ENCODE assay signal across 25 cellular contexts in genomic region chr2:7726989-7727388, GRCh38.
DNase-seq lines count a peak whose midpoint lies in the region; ATAC-seq and TF ChIP-seq lines count a peak whose summit lies in the region.
"Had no signal": no experiment of that assay in that cellular context is flagged by ENCODE, and none has a peak within 500 bp of the region (broad histone marks: within the 10 kb centered on the region; RNA-seq: fewer than 3 reads in every experiment).

No MANE protein-coding gene starts in this region.

- peak overlapping the region; percentile 44 for H3K27ac Mint-ChIP-seq in activated T-cell treated with anti-CD3 and anti-CD28 coated beads, Interleukin-2, amount 50 U/mL, for 72 hours
- peak overlapping the region; percentile 90 for H3K27ac Mint-ChIP-seq in activated CD8-positive, alpha-beta T cell treated with anti-CD3 and anti-CD28 coated beads for 36 hours
- H3K27ac Mint-ChIP-seq in stimulated activated naive CD8-positive, alpha-beta T cell treated with anti-CD3 and anti-CD28 coated beads, Interleukin-15, amount 100 ng/mL, for 72 hours = peak overlapping the region; percentile 92 to 99
- H3K27ac Mint-ChIP-seq: dendritic cell treated with granulocyte-macrophage colony-stimulating factor and Interleukin-4, amounts not matched to agents 40 ng/mL and 50 ng/mL, for 4 days had no signal

- no peak overlapping the region for H3K4me3 ChIP-seq in esophagus muscularis mucosa
- H3K4me3 ChIP-seq: BLaER1 treated with 17β-estradiol and CSF1 and Interleukin-3, amounts not matched to agents 10 nM and 100 nM; cardiac muscle cell; right lobe of liver; suprapubic skin had no signal

- no peak for TF ChIP-seq CTCF in activated CD8-positive, alpha-beta T cell treated with anti-CD3 and anti-CD28 coated beads for 36 hours (IDR thresholded peaks at IDR 0.05)
- no peak for TF ChIP-seq CTCF in esophagus muscularis mucosa (IDR thresholded peaks at IDR 0.05)

- no peaks in the 10 kb centered on the region for H3K36me3 ChIP-seq in esophagus muscularis mucosa
- H3K36me3 ChIP-seq: BLaER1 treated with 17β-estradiol and CSF1 and Interleukin-3, amounts not matched to agents 10 nM and 100 nM; cardiac muscle cell; right lobe of liver; suprapubic skin had no signal

- peaks cover 27 to 35% of the 10 kb centered on the region in 2 donors for H3K36me3 Mint-ChIP-seq in activated T-cell treated with anti-CD3 and anti-CD28 coated beads, Interleukin-2, amount 50 U/mL, for 72 hours (ENCODE audit: insufficient read depth in 2 of 2)
- peaks cover 56% of the 10 kb centered on the region for H3K36me3 Mint-ChIP-seq in activated CD8-positive, alpha-beta T cell treated with anti-CD3 and anti-CD28 coated beads for 36 hours (ENCODE audit: low read depth)

- H3K27me3 ChIP-seq in esophagus muscularis mucosa = no peaks in the 10 kb centered on the region
- H3K27me3 ChIP-seq: BLaER1 treated with 17β-estradiol and CSF1 and Interleukin-3, amounts not matched to agents 10 nM and 100 nM; cardiac muscle cell; right lobe of liver; suprapubic skin had no signal

- peak overlapping the region; percentile 64 to 92 for H3K4me3 Mint-ChIP-seq in activated T-cell treated with anti-CD3 and anti-CD28 coated beads, Interleukin-2, amount 50 U/mL, for 72 hours
- peak overlapping the region; percentile 81 for H3K4me3 Mint-ChIP-seq in activated CD8-positive, alpha-beta T cell treated with anti-CD3 and anti-CD28 coated beads for 36 hours
- H3K4me3 Mint-ChIP-seq in stimulated activated naive CD8-positive, alpha-beta T cell treated with anti-CD3 and anti-CD28 coated beads, Interleukin-15, amount 100 ng/mL, for 72 hours = peak overlapping the region; percentile 50 to 89
- H3K4me3 Mint-ChIP-seq: dendritic cell treated with granulocyte-macrophage colony-stimulating factor and Interleukin-4, amounts not matched to agents 40 ng/mL and 50 ng/mL, for 4 days had no signal

- peaks cover 0 to 5% (median 3%) of the 10 kb centered on the region in 4 donors for H3K4me1 ChIP-seq in esophagus muscularis mucosa
- H3K4me1 ChIP-seq: right lobe of liver, suprapubic skin had no signal

- 97% methylated on average over 3 of the region's 3 CpGs for whole genome bisulfite sequencing in esophagus muscularis mucosa

- CTCF ChIA-PET in activated CD8-positive, alpha-beta T cell treated with anti-CD3 and anti-CD28 coated beads for 36 hours (lab: Charles Lee) = interaction anchor here (3.6 to 5.1 kb wide), 3 partner anchors 55 to 300 kb away, joined by 16 to 29 read pairs (median 27); no protein-coding TSS in a partner anchor

- no peaks in the 10 kb centered on the region for H3K9me3 Mint-ChIP-seq in activated T-cell treated with anti-CD3 and anti-CD28 coated beads, Interleukin-2, amount 50 U/mL, for 72 hours
- H3K9me3 Mint-ChIP-seq in activated CD8-positive, alpha-beta T cell treated with anti-CD3 and anti-CD28 coated beads for 36 hours = no peaks in the 10 kb centered on the region
- peaks cover 0 to 4% of the 10 kb centered on the region in 2 donors for H3K9me3 Mint-ChIP-seq in stimulated activated naive CD8-positive, alpha-beta T cell treated with anti-CD3 and anti-CD28 coated beads, Interleukin-15, amount 100 ng/mL, for 72 hours
- H3K9me3 Mint-ChIP-seq: dendritic cell treated with granulocyte-macrophage colony-stimulating factor and Interleukin-4, amounts not matched to agents 40 ng/mL and 50 ng/mL, for 4 days had no signal

- DNase-seq in activated T-cell treated with anti-CD3 and anti-CD28 coated beads, Interleukin-2, amount 50 U/mL, for 72 hours = no peak
- DNase-seq in activated T-cell treated with anti-CD3 and anti-CD28 coated beads, Interleukin-2, amount 50 U/mL, for 1 hour = no peak
- peak; percentile 30 for DNase-seq in activated CD8-positive, alpha-beta T cell treated with anti-CD3 and anti-CD28 coated beads for 36 hours
- DNase-seq in esophagus muscularis mucosa (ENCODE audit: extremely low spot score) (peak; percentile 81), NOMO-1 (lab: John Stamatoyannopoulos, UW; ENCODE audit: unreplicated experiment in 2 of 2) (no peak)
- DNase-seq in stimulated activated naive CD8-positive, alpha-beta T cell treated with anti-CD3 and anti-CD28 coated beads, Interleukin-15, amount 100 ng/mL, for 72 hours = peak in 1 of 2 donors; percentile 41
- DNase-seq in stimulated activated naive CD4-positive, alpha-beta T cell treated with Interleukin-2 at 50 U/mL for 16 hours (lab: John Stamatoyannopoulos, UW) = no peak
- DNase-seq: ACHN; activated CD4-positive, alpha-beta T cell treated with anti-CD3 and anti-CD28 coated beads for 4 hours; amniotic stem cell; HCEC 1CT; IMR-90; mesenchymal stem cell; NCI-H1105 treated with DMSO at 0.1 percent for 48 hours; NCI-H2081 treated with DMSO at 0.1 percent for 48 hours; NCI-H446 treated with DMSO at 0.1 percent for 48 hours; posterior cingulate gyrus; right lobe of liver; stimulated activated CD4-positive, alpha-beta T cell treated with anti-CD3 and anti-CD28 coated beads, Interleukin-15, amount 100 ng/mL, for 24 hours; stimulated activated CD8-positive, alpha-beta memory T cell treated with anti-CD3 and anti-CD28 coated beads, Interleukin-4, amount 100 ng/mL, for 48 hours had no signal

- intact Hi-C loops in activated CD8-positive, alpha-beta T cell treated with anti-CD3 and anti-CD28 coated beads for 36 hours (cut with micrococcal nuclease) = loop anchor here (5.0 to 10.0 kb wide), 3 partner anchors 55 to 958 kb away; partner anchors contain the start of gene ID2
- intact Hi-C loops in esophagus muscularis mucosa (cut with DNase I) = loop anchor here (5.0 kb wide), 1 partner anchor 960 kb away; no protein-coding TSS in a partner anchor

- no peaks in the 10 kb centered on the region for H3K9me3 ChIP-seq in esophagus muscularis mucosa
- H3K9me3 ChIP-seq: BLaER1 treated with 17β-estradiol and CSF1 and Interleukin-3, amounts not matched to agents 10 nM and 100 nM; right lobe of liver; suprapubic skin had no signal

- no peak overlapping the region for H3K27ac ChIP-seq in esophagus muscularis mucosa (replicated peaks in 1 of 4)
- H3K27ac ChIP-seq: BLaER1 treated with 17β-estradiol and CSF1 and Interleukin-3, amounts not matched to agents 10 nM and 100 nM; cardiac muscle cell; right lobe of liver; suprapubic skin had no signal

- ATAC-seq in activated T-cell treated with anti-CD3 and anti-CD28 coated beads, Interleukin-2, amount 50 U/mL, for 72 hours (replicated peaks in 1 of 2) = no peak
- ATAC-seq in activated CD8-positive, alpha-beta T cell treated with anti-CD3 and anti-CD28 coated beads for 36 hours = peak; percentile 13
- ATAC-seq in stimulated activated naive CD8-positive, alpha-beta T cell treated with anti-CD3 and anti-CD28 coated beads, Interleukin-15, amount 100 ng/mL, for 72 hours = peak; percentile 27
- no peak for ATAC-seq in GM19023 (IDR thresholded peaks at IDR 0.05; ENCODE audit: unreplicated experiment)
- ATAC-seq: right lobe of liver had no signal

- POLR2A ChIA-PET in activated CD8-positive, alpha-beta T cell treated with anti-CD3 and anti-CD28 coated beads for 36 hours (lab: Charles Lee) = interaction anchor here (0.8 to 6.4 kb wide), 18 partner anchors 12 to 958 kb away, joined by 3 to 37 read pairs (median 7); partner anchors contain the start of gene ID2

- H3K27me3 Mint-ChIP-seq in activated T-cell treated with anti-CD3 and anti-CD28 coated beads, Interleukin-2, amount 50 U/mL, for 72 hours (ENCODE audit: low read depth) = no peaks in the 10 kb centered on the region
- no peaks in the 10 kb centered on the region for H3K27me3 Mint-ChIP-seq in activated CD8-positive, alpha-beta T cell treated with anti-CD3 and anti-CD28 coated beads for 36 hours
- H3K27me3 Mint-ChIP-seq in stimulated activated naive CD8-positive, alpha-beta T cell treated with anti-CD3 and anti-CD28 coated beads, Interleukin-15, amount 100 ng/mL, for 72 hours = no peaks in the 10 kb centered on the region
- H3K27me3 Mint-ChIP-seq: dendritic cell treated with granulocyte-macrophage colony-stimulating factor and Interleukin-4, amounts not matched to agents 40 ng/mL and 50 ng/mL, for 4 days had no signal

- H3K4me1 Mint-ChIP-seq in activated T-cell treated with anti-CD3 and anti-CD28 coated beads, Interleukin-2, amount 50 U/mL, for 72 hours (ENCODE audit: low read depth) = peaks cover 62% of the 10 kb centered on the region
- peaks cover 45% of the 10 kb centered on the region for H3K4me1 Mint-ChIP-seq in activated CD8-positive, alpha-beta T cell treated with anti-CD3 and anti-CD28 coated beads for 36 hours (ENCODE audit: low read depth)
- H3K4me1 Mint-ChIP-seq in stimulated activated naive CD8-positive, alpha-beta T cell treated with anti-CD3 and anti-CD28 coated beads, Interleukin-15, amount 100 ng/mL, for 72 hours = peaks cover 30% of the 10 kb centered on the region

- TF ChIP-seq EP300 in esophagus muscularis mucosa (IDR thresholded peaks at IDR 0.05) = no peak

- TF ChIP-seq POLR2A in esophagus muscularis mucosa (IDR thresholded peaks at IDR 0.05; ENCODE audit: low read depth) = no peak

Comparison
In these comparisons a context has a peak if more than half of its experiments do, and no peak if none do; other contexts are left out.
1. ATAC-seq: peak in activated CD8-positive, alpha-beta T cell treated with anti-CD3 and anti-CD28 coated beads for 36 hours (single experiment) and stimulated activated naive CD8-positive, alpha-beta T cell treated with anti-CD3 and anti-CD28 coated beads, Interleukin-15, amount 100 ng/mL, for 72 hours (single experiment); none in activated T-cell treated with anti-CD3 and anti-CD28 coated beads, Interleukin-2, amount 50 U/mL, for 72 hours (0 of 2) and GM19023 (single experiment).
2. DNase-seq: peak in activated CD8-positive, alpha-beta T cell treated with anti-CD3 and anti-CD28 coated beads for 36 hours (single experiment) and esophagus muscularis mucosa (single experiment); none in activated T-cell treated with anti-CD3 and anti-CD28 coated beads, Interleukin-2, amount 50 U/mL, for 72 hours (0 of 2), activated T-cell treated with anti-CD3 and anti-CD28 coated beads, Interleukin-2, amount 50 U/mL, for 1 hour (single experiment), stimulated activated naive CD4-positive, alpha-beta T cell treated with Interleukin-2 at 50 U/mL for 16 hours (single experiment) and NOMO-1 (0 of 2).
3. H3K27ac Mint-ChIP-seq: peak in every context shown above with its lines; median percentile 96 in stimulated activated naive CD8-positive, alpha-beta T cell treated with anti-CD3 and anti-CD28 coated beads, Interleukin-15, amount 100 ng/mL, for 72 hours; 90 in activated CD8-positive, alpha-beta T cell treated with anti-CD3 and anti-CD28 coated beads for 36 hours; 44 in activated T-cell treated with anti-CD3 and anti-CD28 coated beads, Interleukin-2, amount 50 U/mL, for 72 hours.
4. Peak in every context shown above with its lines, with median percentiles within 50 percentile points of each other: H3K4me3 Mint-ChIP-seq.